In genomic region chr7:38178004-38178694, GRCh38 we compare ENCODE assay signal across 8 cellular contexts. TPM values are rescaled to one million over a fixed set of nuclear protein-coding genes. Genes with fewer than 3 reads are reported as not detected.
DNase-seq lines count a peak whose midpoint lies in the region; ATAC-seq and TF ChIP-seq lines count a peak whose summit lies in the region.

TSS of gene STARD3NL (plus strand) at chr7:38178245. CDS start at chr7:38207505, 29,260 bp downstream.

- peak within 1 kb of the TSS; percentile 98 for H2AFZ ChIP-seq in SK-N-SH (ENCODE audit: low read depth)

- POLR2A ChIA-PET in SK-N-SH (lab: Yijun Ruan, JAX): interaction anchor here (0.6 to 1.4 kb wide), 5 partner anchors 11 to 261 kb away, joined by 3 to 6 read pairs (median 4); no protein-coding TSS in a partner anchor

- H3K9ac ChIP-seq in SK-N-SH: peak within 1 kb of the TSS; percentile 81

- H3K9me3 ChIP-seq in SK-N-SH: no peaks in the 10 kb centered on the region

- no peaks in the 10 kb centered on the region for H3K27me3 ChIP-seq in GM06990 (replicated peaks; ENCODE audit: control insufficient read depth, insufficient read depth, low read length)
- no peaks in the 10 kb centered on the region for H3K27me3 ChIP-seq in SK-N-SH (ENCODE audit: insufficient read depth)

- DNase-seq in GM06990 (ENCODE audit: extremely low read depth, insufficient read length): peak; percentile 98
- peak; percentile 58 for DNase-seq in NCI-H1048 (lab: John Stamatoyannopoulos, UW)
- peak; percentile 99 for DNase-seq in SK-N-SH
- DNase-seq in activated naive CD4-positive, alpha-beta T cell treated with anti-CD3 and anti-CD28 coated beads, Interleukin-2, amount 50 U/mL, for 16 hours: peak; percentile 86
- DNase-seq in germinal center (ENCODE audit: low spot score): peak; percentile 94
- DNase-seq in non-pigmented ciliary epithelial cell (ENCODE audit: low read depth): peak; percentile 100
- peak; percentile 100 for DNase-seq in superior temporal gyrus (ENCODE audit: extremely low spot score)

- H3K4me3 ChIP-seq in GM06990 (replicated peaks; ENCODE audit: low read depth, low read length) (peak within 1 kb of the TSS; percentile 99), SK-N-SH (ENCODE audit: low read depth in 2 of 2, low read length in 1 of 2) (peak within 1 kb of the TSS; percentile 91 to 93)

- TF ChIP-seq CTCF in GM06990 (IDR thresholded peaks at IDR 0.05; ENCODE audit: insufficient read depth, low read length, poor library complexity, severe bottlenecking): no peak
- no peak; the same call in 1 of the 2 replicates for TF ChIP-seq CTCF in SK-N-SH (IDR thresholded peaks at IDR 0.05)

- H3F3A ChIP-seq in SK-N-SH (replicated peaks; ENCODE audit: insufficient read depth): peaks cover 5% of the 10 kb centered on the region

- WGBS in SK-N-SH (ENCODE audit: low lambda C conversion rate): 1% methylated on average over 28 of the region's 51 CpGs

- TF ChIP-seq EP300 in SK-N-SH (IDR thresholded peaks at IDR 0.05; ENCODE audit: borderline replicate concordance in 1 of 2, low read depth in 1 of 2, low read length in 1 of 2): 0 out of 4 replicates have a peak, but pooled peaks of 1 of the 2 experiments have one; percentile 15

- no peak for TF ChIP-seq RAD21 in SK-N-SH (IDR thresholded peaks at IDR 0.05; ENCODE audit: low read length)

- H4K20me1 ChIP-seq in SK-N-SH (ENCODE audit: insufficient read depth): peaks cover 10% of the 10 kb centered on the region; the same call in 1 of the 2 replicates

- no peaks in the 10 kb centered on the region for H3K9me2 ChIP-seq in SK-N-SH

- H3K79me2 ChIP-seq in SK-N-SH (ENCODE audit: insufficient read depth): peaks cover 50% of the 10 kb centered on the region

- H3K4me1 ChIP-seq in SK-N-SH (ENCODE audit: control insufficient read depth in 1 of 2, insufficient read depth in 2 of 2, low read depth in 1 of 2, low read length in 1 of 2): peaks cover 8 to 21% of the 10 kb centered on the region in 2 experiments; a peak in 2 of 4 replicates

- H3K4me2 ChIP-seq in SK-N-SH: peak within 1 kb of the TSS; percentile 80

- peak within 1 kb of the TSS; percentile 78 to 98 for H3K27ac ChIP-seq in SK-N-SH (ENCODE audit: low read depth in 2 of 2, low read length in 1 of 2)

- H3K36me3 ChIP-seq in GM06990 (ENCODE audit: control insufficient read depth, insufficient read depth, low read length) (no peaks in the 10 kb centered on the region), SK-N-SH (replicated peaks in 1 of 2; ENCODE audit: control insufficient read depth in 1 of 2, insufficient read depth in 2 of 2, low read length in 1 of 2) (peaks cover 6 to 14% of the 10 kb centered on the region in 2 experiments)

- CTCF ChIA-PET in SK-N-SH (lab: Yijun Ruan, JAX): interaction anchor here (0.7 to 2.0 kb wide), 9 partner anchors 9 to 276 kb away, joined by 3 to 15 read pairs (median 4); partner anchors contain the start of gene SFRP4

- ATAC-seq in HG02571 (IDR thresholded peaks at IDR 0.05; ENCODE audit: unreplicated experiment): peak; percentile 99

TF ChIP-seq in SK-N-SH, 30 proteins besides CTCF, POLR2A, EP300 and RAD21 (continues in another document):
- TF ChIP-seq PBX3 (IDR thresholded peaks at IDR 0.05) (peak; percentile 100), FOXJ3 (CRISPR knock-in tag; IDR thresholded peaks at IDR 0.05) (no peak), MAX (IDR thresholded peaks at IDR 0.05; ENCODE audit: low read depth) (peak; percentile 76), USF2 (IDR thresholded peaks at IDR 0.05; ENCODE audit: borderline replicate concordance, low read depth, low read length) (no peak), CHD2 (IDR thresholded peaks at IDR 0.05; ENCODE audit: low read length, partially characterized antibody) (peak; percentile 87), FOXM1 (IDR thresholded peaks at IDR 0.05; ENCODE audit: low read depth) (no peak), USF1 (IDR thresholded peaks at IDR 0.05; ENCODE audit: borderline replicate concordance, low read depth) (peak; percentile 41; the same call in 1 of the 2 replicates), NFIC (IDR thresholded peaks at IDR 0.05; ENCODE audit: borderline replicate concordance) (peak; percentile 60; the same call in 1 of the 2 replicates), IRF3 (IDR thresholded peaks at IDR 0.05; ENCODE audit: low read depth, low read length) (peak; percentile 89), GABPA (IDR thresholded peaks at IDR 0.05; ENCODE audit: low read depth) (no peak), JUND (IDR thresholded peaks at IDR 0.05) (no peak), MXI1 (IDR thresholded peaks at IDR 0.05; ENCODE audit: low read depth, low read length) (peak; percentile 81), RCOR1 (IDR thresholded peaks at IDR 0.05; ENCODE audit: low read length) (peak; percentile 48; the same call in 1 of the 2 replicates), REST (IDR thresholded peaks at IDR 0.05; ENCODE audit: low read depth, low read length) (0 out of 2 replicates have a peak, but pooled peaks have one; percentile 5), NRF1 (IDR thresholded peaks at IDR 0.05; ENCODE audit: low read depth, low read length) (peak; percentile 30), TAF1 (IDR thresholded peaks at IDR 0.05; ENCODE audit: borderline replicate concordance, low read depth, low read length) (peak; percentile 80; the same call in 1 of the 2 replicates), SMC3 (IDR thresholded peaks at IDR 0.05; ENCODE audit: low read depth, low read length) (no peak), GATA2 (CRISPR knock-in tag; IDR thresholded peaks at IDR 0.05) (no peak), TCF12 (IDR thresholded peaks at IDR 0.05) (no peak; the same call in 1 of the 2 replicates), SIN3A (IDR thresholded peaks at IDR 0.05; ENCODE audit: borderline replicate concordance, low read depth, low read length) (peak; percentile 71; the same call in 1 of the 2 replicates)

RNA-seq across cellular contexts. Expression of gene STARD3NL, which starts in this region (rescaled TPM):
- polyA plus RNA-seq in SK-N-SH (2012; rRNA removed): 46.3 and 63.1 TPM in 2 replicates
- 77.1 and 82.2 TPM in 2 replicates for polyA plus RNA-seq in SK-N-SH (2012; cell fraction: cytosol; rRNA removed)
- polyA plus RNA-seq in SK-N-SH (2012; cell fraction: nucleus; rRNA removed): 11.7 and 22.2 TPM in 2 replicates

Comparison
In these comparisons a context has a peak if more than half of its experiments do, and no peak if none do; other contexts are left out.
1. Peak in every context shown above with its lines: DNase-seq, ATAC-seq, H3K4me3 ChIP-seq and H3K27ac ChIP-seq.